18 cellular contexts compared by ENCODE assay signal in the genomic region with DNA sequence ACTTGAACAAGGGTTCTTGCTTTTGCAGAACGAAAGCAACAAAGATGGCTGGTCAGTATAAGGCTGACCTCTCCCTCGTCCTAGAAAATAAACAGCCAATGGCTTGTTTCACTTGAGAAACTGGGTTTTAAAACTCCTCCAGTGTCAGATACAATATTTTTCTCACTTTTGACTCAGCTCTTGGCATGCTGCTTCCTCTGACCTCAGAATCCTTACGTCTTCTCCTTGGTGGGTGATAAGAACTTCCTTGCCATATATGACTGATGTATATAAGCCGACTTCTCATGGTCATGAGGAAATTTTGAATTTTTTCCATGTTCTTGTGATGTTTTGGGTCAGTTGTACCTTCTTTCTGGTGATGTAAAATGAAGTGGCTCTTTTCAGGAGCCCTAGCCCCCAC. TPM values are rescaled to one million over a fixed set of nuclear protein-coding genes. Genes with fewer than 3 reads are reported as not detected.
DNase-seq lines count a peak whose midpoint lies in the region; ATAC-seq and TF ChIP-seq lines count a peak whose summit lies in the region.
"Had no signal": no experiment of that assay in that cellular context is flagged by ENCODE, and none has a peak within 500 bp of the region (broad histone marks: within the 10 kb centered on the region; RNA-seq: fewer than 3 reads in every experiment).

No MANE protein-coding gene starts in this region.

- ATAC-seq in IMR-90 (ENCODE audit: low read depth) (peak; percentile 13; the same call in 1 of the 2 replicates), thoracic aorta (ENCODE audit: insufficient number of reproducible peaks, low FRiP score, low read depth) (peak; percentile 13), GM21786 (IDR thresholded peaks at IDR 0.05; ENCODE audit: unreplicated experiment) (no peak)
- ATAC-seq: left cardiac atrium, PC-3, T-cell had no signal

- H3K4me3 ChIP-seq in IMR-90 (ENCODE audit: insufficient read depth, low read depth, low read length) (no peak overlapping the region; the same call in 1 of the 2 replicates), astrocyte of the spinal cord (ENCODE audit: low read depth, low read length) (no peak overlapping the region), thoracic aorta (peak overlapping the region; percentile 49)
- H3K4me3 ChIP-seq: testis had no signal

- H3K27ac ChIP-seq in IMR-90 (ENCODE audit: insufficient read depth, low read length) = no peak overlapping the region; the same call in 1 of the 2 replicates
- H3K27ac ChIP-seq in thoracic aorta = peak overlapping the region; percentile 62 to 71

- H3K36me3 ChIP-seq in IMR-90 (ENCODE audit: control insufficient read depth, insufficient read depth, low read length) = no peaks in the 10 kb centered on the region
- H3K36me3 ChIP-seq in thoracic aorta = no peaks in the 10 kb centered on the region
- H3K36me3 ChIP-seq: BE2C had no signal

- no peak for TF ChIP-seq CTCF in IMR-90 (conservative IDR thresholded peaks at IDR 0.05; ENCODE audit: low read depth, low read length)
- no peak for TF ChIP-seq CTCF in astrocyte of the spinal cord (IDR thresholded peaks at IDR 0.05; ENCODE audit: low read depth, low read length)
- TF ChIP-seq CTCF in glutamatergic neuron (IDR thresholded peaks at IDR 0.05; ENCODE audit: partially characterized antibody, unreplicated experiment) = no peak
- no peak for TF ChIP-seq CTCF in thoracic aorta (IDR thresholded peaks at IDR 0.05)

- TF ChIP-seq RAD21 in IMR-90 (IDR thresholded peaks at IDR 0.05; ENCODE audit: low read length) = no peak

- H3K27ac Mint-ChIP-seq in glutamatergic neuron (ENCODE audit: unreplicated experiment) = no peak overlapping the region
- no peak overlapping the region for H3K27ac Mint-ChIP-seq in activated T-cell treated with anti-CD3 and anti-CD28 coated beads, Interleukin-2, amount 50 U/mL, for 24 hours
- H3K27ac Mint-ChIP-seq: T-cell had no signal

- dilution Hi-C loops in IMR-90 (cut with HindIII; ENCODE audit: low sequenced_read_pairs, unreplicated experiment) = no loop called here

- in situ Hi-C loops in IMR-90 (cut with MboI; ENCODE audit: low sequenced_read_pairs) = no loop called here
- in situ Hi-C loops in astrocyte of the spinal cord (cut with HindIII; ENCODE audit: low sequenced_read_pairs) = no loop called here

- peak overlapping the region; percentile 81; the same call in 1 of the 2 replicates for H3K4me2 ChIP-seq in IMR-90 (ENCODE audit: low read depth, low read length)

- H3K27me3 Mint-ChIP-seq in glutamatergic neuron (ENCODE audit: unreplicated experiment) = peaks cover 6% of the 10 kb centered on the region
- peaks cover 13% of the 10 kb centered on the region for H3K27me3 Mint-ChIP-seq in activated T-cell treated with anti-CD3 and anti-CD28 coated beads, Interleukin-2, amount 50 U/mL, for 24 hours

- 100% methylated on average over 1 of the region's 4 CpGs; no CpG with 5 or more reads in 1 of the 2 experiments for WGBS in IMR-90 (ENCODE audit: extremely low coverage in 2 of 2, insufficient read length in 1 of 2), 2 experiments

- H3K9me3 ChIP-seq in IMR-90 (ENCODE audit: control insufficient read depth, insufficient read depth, low read length) = no peaks in the 10 kb centered on the region
- no peaks in the 10 kb centered on the region for H3K9me3 ChIP-seq in thoracic aorta
- H3K9me3 ChIP-seq: BE2C, testis had no signal

- no peaks in the 10 kb centered on the region for H3K36me3 Mint-ChIP-seq in glutamatergic neuron (ENCODE audit: unreplicated experiment)
- no peaks in the 10 kb centered on the region for H3K36me3 Mint-ChIP-seq in activated T-cell treated with anti-CD3 and anti-CD28 coated beads, Interleukin-2, amount 50 U/mL, for 24 hours (ENCODE audit: low read depth)
- H3K36me3 Mint-ChIP-seq: T-cell had no signal

- H2BK15ac ChIP-seq in IMR-90 (ENCODE audit: low read depth, low read length) = no peak overlapping the region

- H4K91ac ChIP-seq in IMR-90 (ENCODE audit: insufficient read depth, low read depth, low read length) = no peak overlapping the region

- H3K27me3 ChIP-seq in IMR-90 (ENCODE audit: control insufficient read depth, insufficient read depth, low read length) = no peaks in the 10 kb centered on the region
- H3K27me3 ChIP-seq in thoracic aorta (replicated peaks; ENCODE audit: insufficient read depth) = no peaks in the 10 kb centered on the region
- H3K27me3 ChIP-seq: BE2C, testis had no signal

- no peak overlapping the region for H2BK120ac ChIP-seq in IMR-90 (ENCODE audit: low read depth, low read length)

- H4K20me1 ChIP-seq in IMR-90 (ENCODE audit: insufficient read depth, low read length) = peaks cover 38% of the 10 kb centered on the region; the same call in 1 of the 2 replicates

- H3K4me3 Mint-ChIP-seq in glutamatergic neuron (ENCODE audit: unreplicated experiment) = peak overlapping the region; percentile 44
- H3K4me3 Mint-ChIP-seq in activated T-cell treated with anti-CD3 and anti-CD28 coated beads, Interleukin-2, amount 50 U/mL, for 24 hours = no peak overlapping the region
- H3K4me3 Mint-ChIP-seq: T-cell had no signal

- H2BK5ac ChIP-seq in IMR-90 (ENCODE audit: low read depth, low read length, poor library complexity, severe bottlenecking) = peak overlapping the region; percentile 1

- no peak overlapping the region for H2AK9ac ChIP-seq in IMR-90 (replicated peaks; ENCODE audit: low read depth, low read length, poor library complexity)

- peak overlapping the region; percentile 4; the same call in 1 of the 2 replicates for H3K14ac ChIP-seq in IMR-90 (replicated peaks; ENCODE audit: low read depth, low read length)

- H3K79me1 ChIP-seq in IMR-90 (ENCODE audit: low read depth in 1 of 2, low read length in 2 of 2) = peaks cover 26 to 61% of the 10 kb centered on the region in 2 experiments

- DNase-seq in IMR-90 (peak; percentile 89), astrocyte of the spinal cord (ENCODE audit: low read depth, low spot score) (peak; percentile 47), glutamatergic neuron (no peak), thoracic aorta (ENCODE audit: low spot score) (no peak), NCI-H748 treated with DMSO at 0.1 percent for 48 hours (lab: John Stamatoyannopoulos, UW) (no peak)
- no peak for DNase-seq in activated T-cell treated with anti-CD3 and anti-CD28 coated beads, Interleukin-2, amount 50 U/mL, for 24 hours
- DNase-seq in effector CD8-positive, alpha-beta T cell (lab: John Stamatoyannopoulos, UW) = no peak
- DNase-seq: anterior cingulate cortex, BE2C, left cardiac atrium, NCI-H1105, NCI-H774, PC-3, retina, SHP77 treated with DMSO at 0.1 percent for 48 hours, T-cell had no signal

- CTCF ChIA-PET in IMR-90 (lab: Yijun Ruan, JAX) = interaction anchor here (0.6 to 1.3 kb wide), 3 partner anchors 72 to 189 kb away, joined by 3 read pairs; no protein-coding TSS in a partner anchor

- intact Hi-C loops in IMR-90 (cut with micrococcal nuclease) = loop anchor here (5.0 kb wide), 3 partner anchors 73 to 97 kb away; no protein-coding TSS in a partner anchor

- H3K4me1 Mint-ChIP-seq in glutamatergic neuron (ENCODE audit: low read depth, unreplicated experiment) = peaks cover 42% of the 10 kb centered on the region
- H3K4me1 Mint-ChIP-seq in activated T-cell treated with anti-CD3 and anti-CD28 coated beads, Interleukin-2, amount 50 U/mL, for 24 hours (ENCODE audit: low read depth) = peaks cover 4% of the 10 kb centered on the region

- POLR2A ChIA-PET in IMR-90 (lab: Charles Lee; ENCODE audit: unreplicated experiment) = no interaction called here

- peak overlapping the region; percentile 3; the same call in 1 of the 2 replicates for H3K23ac ChIP-seq in IMR-90 (ENCODE audit: low read depth, low read length)

- H3K4me1 ChIP-seq in IMR-90 (ENCODE audit: control insufficient read depth, insufficient read depth, low read length) (peaks cover 10% of the 10 kb centered on the region), thoracic aorta (ENCODE audit: control insufficient read depth in 1 of 2, low read depth in 2 of 2) (peaks cover 11 to 70% of the 10 kb centered on the region in 2 donors)
- H3K4me1 ChIP-seq: testis had no signal

- H3K9ac ChIP-seq in IMR-90 (ENCODE audit: low read depth, low read length) = peak overlapping the region; percentile 63; the same call in 1 of the 2 replicates

- H3K56ac ChIP-seq in IMR-90 (ENCODE audit: extremely low read depth, insufficient read depth, low read length) = no peak overlapping the region

- H2AFZ ChIP-seq in IMR-90 (replicated peaks; ENCODE audit: low read length, poor library complexity) = no peak overlapping the region

- H2AK5ac ChIP-seq in IMR-90 (ENCODE audit: low read depth, low read length) = no peak overlapping the region

- BruUV-seq in IMR-90 (replicated peaks; lab: Mats Ljungman, UMichigan) = no TSS peak

- H2BK20ac ChIP-seq in IMR-90 (ENCODE audit: low read depth, low read length) = no peak overlapping the region

- peak overlapping the region; percentile 17; the same call in 1 of the 2 replicates for H3K18ac ChIP-seq in IMR-90 (ENCODE audit: low read depth, low read length)

- peaks cover 5% of the 10 kb centered on the region; the same call in 1 of the 2 replicates for H3K9me1 ChIP-seq in IMR-90 (ENCODE audit: insufficient read depth, low read length)

- no peak overlapping the region for H3K4ac ChIP-seq in IMR-90 (ENCODE audit: low read depth, low read length)

- no peak overlapping the region for H4K5ac ChIP-seq in IMR-90 (ENCODE audit: low read depth, low read length)

- TF ChIP-seq POLR2A in IMR-90 (IDR thresholded peaks at IDR 0.05; ENCODE audit: low read depth, low read length) = no peak

- H4K8ac ChIP-seq in IMR-90 (ENCODE audit: low read depth in 2 of 2, low read length in 2 of 2) = peak overlapping the region in 1 of 2 experiments; percentile 52; a peak in 2 of 4 replicates

- peaks cover 9% of the 10 kb centered on the region for H3K9me3 Mint-ChIP-seq in glutamatergic neuron (ENCODE audit: unreplicated experiment)
- no peaks in the 10 kb centered on the region for H3K9me3 Mint-ChIP-seq in activated T-cell treated with anti-CD3 and anti-CD28 coated beads, Interleukin-2, amount 50 U/mL, for 24 hours
- H3K9me3 Mint-ChIP-seq: T-cell had no signal

TF ChIP-seq in IMR-90, 13 proteins besides CTCF, POLR2A, EP300 and RAD21 (continues in another document):
- TF ChIP-seq MAZ (IDR thresholded peaks at IDR 0.05; ENCODE audit: borderline replicate concordance, low read depth, low read length) = no peak
- TF ChIP-seq RCOR1 (IDR thresholded peaks at IDR 0.05; ENCODE audit: insufficient replicate concordance, low read length) = no peak
- no peak for TF ChIP-seq BHLHE40 (IDR thresholded peaks at IDR 0.05; ENCODE audit: low read depth, low read length)
- TF ChIP-seq CHD1 (IDR thresholded peaks at IDR 0.05; ENCODE audit: low read depth, low read length) = no peak

RNA-seq across cellular contexts. Expression of gene ZNF618, which starts 3.8 kb away (rescaled TPM):
- 7.5 and 8.2 TPM in 2 replicates for total RNA-seq in IMR-90 (2012; rRNA removed)
- polyA plus RNA-seq in IMR-90 (2012; rRNA removed) = 9.4 and 10.2 TPM in 2 replicates
- polyA plus RNA-seq in IMR-90 (2012; cell fraction: cytosol; rRNA removed) = 4.1 and 5.9 TPM in 2 replicates
- polyA plus RNA-seq in IMR-90 (2012; cell fraction: nucleus; rRNA removed; ENCODE audit: low replicate concordance) = 18.5 and 28.9 TPM in 2 replicates
- total RNA-seq in glutamatergic neuron (ENCODE audit: unreplicated experiment) = 114 TPM
- total RNA-seq in thoracic aorta = 10 to 100 TPM; 16.6 to 24.9 TPM

Comparison
In these comparisons a context has a peak if more than half of its experiments do, and no peak if none do; other contexts are left out.
1. DNase-seq: peak in IMR-90 (single experiment) and astrocyte of the spinal cord (single experiment); none in glutamatergic neuron (single experiment), thoracic aorta (single experiment), NCI-H748 treated with DMSO at 0.1 percent for 48 hours (single experiment), activated T-cell treated with anti-CD3 and anti-CD28 coated beads, Interleukin-2, amount 50 U/mL, for 24 hours (single experiment) and effector CD8-positive, alpha-beta T cell (single experiment).